ENCODE assay signal across 19 cellular contexts in the genomic region with DNA sequence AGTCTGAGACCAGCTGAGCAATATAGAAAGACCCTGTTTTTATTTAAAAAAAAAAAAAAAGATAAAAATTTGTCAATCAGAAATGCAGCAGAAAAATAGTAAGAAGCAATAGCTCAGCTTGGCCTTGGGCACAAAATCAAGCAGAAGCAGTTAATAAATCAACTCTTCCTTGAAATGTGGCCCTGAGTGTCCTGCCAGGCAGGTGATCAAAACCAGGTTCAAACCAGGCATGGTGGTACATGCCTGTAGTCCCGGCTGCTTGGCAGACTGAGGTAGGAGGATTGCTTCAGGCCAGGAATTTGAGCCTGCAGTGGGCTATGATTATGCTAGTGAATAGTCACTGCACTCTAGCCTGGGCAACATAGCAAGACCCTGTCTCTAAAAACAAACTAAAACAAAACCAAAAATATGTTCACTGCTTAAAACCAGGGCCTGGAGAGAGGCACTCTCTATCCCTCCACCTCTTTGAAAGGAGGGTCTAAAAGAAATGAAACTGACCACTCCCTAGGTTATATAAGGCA. TPM values are rescaled to one million over a fixed set of nuclear protein-coding genes. Genes with fewer than 3 reads are reported as not detected.
DNase-seq lines count a peak whose midpoint lies in the region; ATAC-seq, FAIRE-seq and TF ChIP-seq lines count a peak whose summit lies in the region.
"Had no signal": no experiment of that assay in that cellular context is flagged by ENCODE, and none has a peak within 500 bp of the region (broad histone marks: within the 10 kb centered on the region; RNA-seq: fewer than 3 reads in every experiment).

No MANE protein-coding gene starts in this region.

- H3K27ac ChIP-seq in breast epithelium, result no peak overlapping the region
- H3K27ac ChIP-seq: 22Rv1, GM23248, HL-60 had no signal

- no peak for FAIRE-seq in bronchial epithelial cell (lab: Jason Lieb, UNC)
- FAIRE-seq: D721Med, GM12892 had no signal

- no TSS peak for BruUV-seq in MCF 10A (replicated peaks; lab: Mats Ljungman, UMichigan)

- POLR2A ChIA-PET in MCF 10A (lab: Yijun Ruan, JAX), result no interaction called here

- no peak overlapping the region for H3K4me3 ChIP-seq in breast epithelium
- H3K4me3 ChIP-seq in bronchial epithelial cell (ENCODE audit: low read depth, low read length), result no peak overlapping the region
- H3K4me3 ChIP-seq: GM23248 had no signal

- no peaks in the 10 kb centered on the region for H3K9me3 ChIP-seq in breast epithelium

- ATAC-seq in esophagus mucosa (peak; percentile 20), sciatic nerve (no peak)
- no peak for ATAC-seq in activated CD4-positive, CD25-positive, alpha-beta regulatory T cell treated with anti-CD3 and anti-CD28 coated beads, Interleukin-2, amount 50 U/mL, for 24 hours
- ATAC-seq: CD8-positive, alpha-beta T cell had no signal

- no peaks in the 10 kb centered on the region for H3K36me3 Mint-ChIP-seq in MCF 10A (ENCODE audit: insufficient read depth, unreplicated experiment)
- H3K36me3 Mint-ChIP-seq: CD14-positive monocyte; CD8-positive, alpha-beta T cell had no signal

- H3K27me3 ChIP-seq in breast epithelium (no peaks in the 10 kb centered on the region), bronchial epithelial cell (ENCODE audit: control insufficient read depth, insufficient read depth, low read length) (no peaks in the 10 kb centered on the region)

- H3K4me3 Mint-ChIP-seq in MCF 10A (ENCODE audit: unreplicated experiment), result no peak overlapping the region
- H3K4me3 Mint-ChIP-seq: CD14-positive monocyte; CD8-positive, alpha-beta T cell; H9 had no signal

- no peaks in the 10 kb centered on the region for H3K36me3 ChIP-seq in breast epithelium
- no peaks in the 10 kb centered on the region for H3K36me3 ChIP-seq in bronchial epithelial cell (ENCODE audit: control insufficient read depth, insufficient read depth, low read length)

- intact Hi-C loops in MCF 10A (cut with micrococcal nuclease), result no loop called here
- intact Hi-C loops in breast epithelium (cut with DNase I; ENCODE audit: low total_unique reads), result no loop called here
- intact Hi-C loops in sciatic nerve (cut with DNase I), result no loop called here

- H3K4me1 Mint-ChIP-seq in MCF 10A (ENCODE audit: insufficient read depth, unreplicated experiment), result peaks cover 15% of the 10 kb centered on the region
- H3K4me1 Mint-ChIP-seq: H9 had no signal

- DNase-seq in MCF 10A (ENCODE audit: unreplicated experiment), result peak; percentile 12
- DNase-seq in breast epithelium (ENCODE audit: low spot score in 2 of 2), result no peak
- DNase-seq in bronchial epithelial cell (ENCODE audit: low read depth), result peak; percentile 27
- DNase-seq in sciatic nerve (ENCODE audit: low spot score), result no peak
- DNase-seq in hypothalamus (lab: John Stamatoyannopoulos, UW), result no peak
- DNase-seq: CD8-positive, alpha-beta T cell; COR-L47; DND-41; GDM1; GM23248; H9; KBM-7 had no signal

- CTCF ChIA-PET in MCF 10A (lab: Yijun Ruan, JAX), result no interaction called here

- TF ChIP-seq CTCF in MCF 10A (IDR thresholded peaks at IDR 0.05; ENCODE audit: unreplicated experiment), result no peak
- no peak for TF ChIP-seq CTCF in breast epithelium (IDR thresholded peaks at IDR 0.05)
- no peak for TF ChIP-seq CTCF in bronchial epithelial cell (IDR thresholded peaks at IDR 0.05; ENCODE audit: insufficient read depth, low read length, severe bottlenecking)

- H3K9me3 Mint-ChIP-seq in MCF 10A (ENCODE audit: unreplicated experiment), result peaks cover 7% of the 10 kb centered on the region
- H3K9me3 Mint-ChIP-seq: CD8-positive, alpha-beta T cell; H9 had no signal

- no peaks in the 10 kb centered on the region for H3K4me1 ChIP-seq in breast epithelium

- no peak overlapping the region for H3K27ac Mint-ChIP-seq in MCF 10A (ENCODE audit: low read depth, unreplicated experiment)
- H3K27ac Mint-ChIP-seq: CD8-positive, alpha-beta T cell; H9 had no signal

- TF ChIP-seq POLR2A in breast epithelium (IDR thresholded peaks at IDR 0.05), result no peak

- no peaks in the 10 kb centered on the region for H3K27me3 Mint-ChIP-seq in MCF 10A (ENCODE audit: insufficient read depth, unreplicated experiment)

RNA-seq across cellular contexts. Expression of gene KLF9, which starts 27.9 kb away (rescaled TPM):
- total RNA-seq in MCF 10A (2022) (5.9 and 8.9 TPM in 2 replicates), breast epithelium (100 to 1,000 TPM; 129 to 223 (median 206) TPM), bronchial epithelial cell (41.9 and 44.0 TPM in 2 replicates), esophagus mucosa (6.1 TPM), sciatic nerve (94.6 TPM)

Comparison
In these comparisons a context has a peak if more than half of its experiments do, and no peak if none do; other contexts are left out.
1. DNase-seq: peak in MCF 10A (single experiment) and bronchial epithelial cell (single experiment); none in breast epithelium (0 of 2), sciatic nerve (single experiment) and hypothalamus (0 of 51).